14 cellular contexts compared by ENCODE assay signal in genomic region chr17:44444735-44445105, GRCh38. TPM values are rescaled to one million over a fixed set of nuclear protein-coding genes. Genes with fewer than 3 reads are reported as not detected.
A peak's percentile ranks its signal among the peaks of the same experiment; 100 is the strongest.
DNase-seq lines count a peak whose midpoint lies in the region; TF ChIP-seq lines count a peak whose summit lies in the region.
"Had no signal": no experiment of that assay in that cellular context is flagged by ENCODE, and none has a peak within 500 bp of the region (broad histone marks: within the 10 kb centered on the region; RNA-seq: fewer than 3 reads in every experiment).

No MANE protein-coding gene starts in this region.

- no TSS peak for BruUV-seq in OCI-LY7 (replicated peaks; lab: Mats Ljungman, UMichigan)

- in situ Hi-C loops in astrocyte of the spinal cord (cut with HindIII; ENCODE audit: low sequenced_read_pairs): no loop called here

- DNase-seq in M059J (ENCODE audit: low read depth) (peak; percentile 62), astrocyte of the spinal cord (ENCODE audit: low read depth, low spot score) (peak; percentile 73), fibroblast of villous mesenchyme (ENCODE audit: low read depth) (peak; percentile 68), skeletal muscle cell (ENCODE audit: low read depth) (peak; percentile 20), putamen (ENCODE audit: low spot score) (no peak), OCI-LY7 (ENCODE audit: low spot score) (no peak), cardiac septum (ENCODE audit: low spot score) (no peak), ecto neural progenitor cell (ENCODE audit: low spot score) (no peak)
- DNase-seq: activated effector memory CD4-positive, alpha-beta T cell treated with Interleukin-2 at 50 U/mL for 16 hours; SHP77; substantia nigra had no signal

- no peak for TF ChIP-seq CTCF in astrocyte of the spinal cord (IDR thresholded peaks at IDR 0.05; ENCODE audit: low read depth, low read length)
- TF ChIP-seq CTCF in fibroblast of villous mesenchyme (IDR thresholded peaks at IDR 0.05; ENCODE audit: insufficient read depth, low read depth, low read length): no peak
- no peak for TF ChIP-seq CTCF in OCI-LY7 (conservative IDR thresholded peaks at IDR 0.05; ENCODE audit: low read length)

- H3K4me3 ChIP-seq in astrocyte of the spinal cord (ENCODE audit: low read depth, low read length): no peak overlapping the region
- no peak overlapping the region for H3K4me3 ChIP-seq in fibroblast of villous mesenchyme (ENCODE audit: low read depth, low read length)
- no peak overlapping the region for H3K4me3 ChIP-seq in skeletal muscle cell (ENCODE audit: low read depth, low read length)
- H3K4me3 ChIP-seq in OCI-LY7 (ENCODE audit: low read depth, low read length, poor library complexity, severe bottlenecking): no peak overlapping the region
- H3K4me3 ChIP-seq: cardiac muscle cell had no signal

- no peak overlapping the region for H3K4me2 ChIP-seq in OCI-LY7 (ENCODE audit: low read length)
- H3K4me2 ChIP-seq: KMS-11 had no signal

- no peak overlapping the region for H2AFZ ChIP-seq in OCI-LY7 (ENCODE audit: low read length)

- POLR2A ChIA-PET in OCI-LY7 (lab: Charles Lee): interaction anchor here (0.7 kb wide), 1 partner anchor 20 kb away, joined by 4 read pairs; no protein-coding TSS in a partner anchor

- CTCF ChIA-PET in OCI-LY7 (lab: Charles Lee; ENCODE audit: unreplicated experiment): no interaction called here

- no peak overlapping the region for H3K27ac ChIP-seq in OCI-LY7 (ENCODE audit: low read depth, low read length, poor library complexity, severe bottlenecking)
- H3K27ac ChIP-seq: cardiac muscle cell, KMS-11, neutrophil had no signal

- peaks cover 2% of the 10 kb centered on the region; the same call in 1 of the 2 replicates for H3K79me2 ChIP-seq in OCI-LY7 (ENCODE audit: insufficient read depth, low read depth, low read length)

- intact Hi-C loops in OCI-LY7 (cut with micrococcal nuclease; ENCODE audit: unreplicated experiment): no loop called here
- intact Hi-C loops in cardiac septum (cut with DNase I): no loop called here

- no peaks in the 10 kb centered on the region for H3K9me2 ChIP-seq in OCI-LY7 (ENCODE audit: insufficient read depth, low read length)

- no peaks in the 10 kb centered on the region for H4K20me1 ChIP-seq in OCI-LY7 (ENCODE audit: insufficient read depth, low read length)

- H3K4me1 ChIP-seq in OCI-LY7 (ENCODE audit: insufficient read depth, low read length, poor library complexity, severe bottlenecking): no peaks in the 10 kb centered on the region

- H3K9me3 ChIP-seq in OCI-LY7 (ENCODE audit: low read length): no peaks in the 10 kb centered on the region
- H3K9me3 ChIP-seq: neutrophil had no signal

- H3K36me3 ChIP-seq in OCI-LY7 (ENCODE audit: insufficient read depth, low read length): peaks cover 5% of the 10 kb centered on the region; the same call in 1 of the 2 replicates
- H3K36me3 ChIP-seq: cardiac muscle cell had no signal

RNA-seq across cellular contexts. Expression of gene ITGA2B, which starts 55.3 kb away (rescaled TPM):
- total RNA-seq in M059J (2014; rRNA removed; shearing (Covaris generic)): 0.07 and 0.25 TPM in 2 replicates
- total RNA-seq in fibroblast of villous mesenchyme (under 0.01 TPM in 2 replicates), OCI-LY7 (2022) (0.46 and 0.63 TPM in 2 replicates), cardiac septum (1.7 TPM)
- 0.44 and 0.57 TPM in 2 replicates for total RNA-seq in OCI-LY7 (2014; rRNA removed; shearing (Covaris generic))

RNA-seq across cellular contexts. Expression of gene GPATCH8, which starts 58.5 kb away (rescaled TPM):
- 9.2 and 17.1 TPM in 2 replicates for total RNA-seq in M059J (2014; rRNA removed; shearing (Covaris generic))
- total RNA-seq in fibroblast of villous mesenchyme (23.8 and 31.1 TPM in 2 replicates), OCI-LY7 (2022) (59.1 and 61.1 TPM in 2 replicates), cardiac septum (23.8 TPM)
- 24.5 and 24.7 TPM in 2 replicates for total RNA-seq in OCI-LY7 (2014; rRNA removed; shearing (Covaris generic))

Comparison
In these comparisons a context has a peak if more than half of its experiments do, and no peak if none do; other contexts are left out.
1. DNase-seq: peak in M059J (single experiment), astrocyte of the spinal cord (single experiment), fibroblast of villous mesenchyme (single experiment) and skeletal muscle cell (single experiment); none in putamen (single experiment), OCI-LY7 (single experiment), cardiac septum (single experiment) and ecto neural progenitor cell (single experiment).